33 cellular contexts compared by ENCODE assay signal in the genomic region with DNA sequence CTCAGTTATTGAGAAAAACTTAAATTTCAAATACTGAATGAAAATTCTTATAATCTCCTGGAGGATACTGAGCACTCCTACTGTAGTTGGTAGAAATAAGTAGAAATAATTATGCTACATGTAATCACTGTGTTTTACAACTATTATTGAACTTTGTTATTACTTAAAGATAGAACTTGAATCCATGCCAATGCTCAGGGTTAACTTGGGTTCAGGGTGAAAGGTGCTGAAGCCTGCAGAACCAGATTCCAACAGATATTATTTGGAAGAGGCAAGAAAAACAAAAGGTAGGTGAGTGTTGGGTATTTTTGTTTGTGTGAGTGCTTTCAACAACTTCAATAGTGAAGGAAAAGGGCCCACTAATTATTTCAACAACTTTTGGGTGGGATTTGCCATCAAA. TPM values are rescaled to one million over a fixed set of nuclear protein-coding genes. Genes with fewer than 3 reads are reported as not detected.
"Had no signal": no experiment of that assay in that cellular context is flagged by ENCODE, and none has a peak within 500 bp of the region (broad histone marks: within the 10 kb centered on the region; RNA-seq: fewer than 3 reads in every experiment).

No MANE protein-coding gene starts in this region.

- H3K9me3 ChIP-seq: esophagus muscularis mucosa, gastrocnemius medialis, heart left ventricle had no signal

- H3K27ac ChIP-seq: brain microvascular endothelial cell, coronary artery, esophagus muscularis mucosa, foreskin keratinocyte, gastrocnemius medialis, heart left ventricle, WERI-Rb-1 had no signal

- FAIRE-seq: astrocyte, bronchial epithelial cell had no signal

- ATAC-seq: activated CD4-positive, CD25-positive, alpha-beta regulatory T cell treated with anti-CD3 and anti-CD28 coated beads, Interleukin-2, amount 50 U/mL, for 24 hours; activated CD8-positive, alpha-beta T cell treated with anti-CD3 and anti-CD28 coated beads for 36 hours; activated T-cell treated with anti-CD3 and anti-CD28 coated beads, Interleukin-2, amount 50 U/mL, for 4 hours; activated T-helper 17 cell treated with anti-CD3 and anti-CD28 coated beads, Interleukin-2, amount 50 U/mL, for 72 hours; effector memory CD8-positive, alpha-beta T cell; foreskin keratinocyte; gastrocnemius medialis; heart left ventricle; T-helper 17 cell had no signal

- H3K4me3 ChIP-seq: coronary artery, esophagus muscularis mucosa, gastrocnemius medialis, heart left ventricle had no signal

- H3K27me3 ChIP-seq: brain microvascular endothelial cell, esophagus muscularis mucosa, foreskin keratinocyte, gastrocnemius medialis, heart left ventricle had no signal

- DNase-seq: activated B cell treated with CpG ODN at 0.5 μM for 24 hours; activated CD4-positive, alpha-beta T cell treated with anti-CD3 and anti-CD28 coated beads for 48 hours; activated CD4-positive, alpha-beta T cell treated with anti-CD3 and anti-CD28 coated beads, Interleukin-2, amount 50 U/mL, for 1 hour; activated CD4-positive, alpha-beta T cell treated with anti-CD3 and anti-CD28 coated beads, Interleukin-2, amount 50 U/mL, for 48 hours; activated CD8-positive, alpha-beta memory T cell treated with anti-CD3 and anti-CD28 coated beads for 24 hours; activated CD8-positive, alpha-beta T cell treated with anti-CD3 and anti-CD28 coated beads for 36 hours; activated effector memory CD4-positive, alpha-beta T cell treated with Interleukin-2 at 50 U/mL for 16 hours; activated gamma-delta T cell treated with Interleukin-2 at 50 U/mL for 16 hours; activated naive CD4-positive, alpha-beta T cell treated with anti-CD3 and anti-CD28 coated beads, Interleukin-2, amount 50 U/mL, for 16 hours; activated naive CD4-positive, alpha-beta T cell treated with Interleukin-2 at 50 U/mL for 16 hours; activated T-cell treated with anti-CD3 and anti-CD28 coated beads, Interleukin-2, amount 50 U/mL, for 4 hours; amniotic stem cell; anterior cingulate cortex; brain microvascular endothelial cell; dermis blood vessel endothelial cell; effector CD4-positive, alpha-beta T cell; effector memory CD8-positive, alpha-beta T cell; erythroblast; foreskin keratinocyte; gastrocnemius medialis; glutamatergic neuron; heart left ventricle; T-helper 17 cell; T1000; WERI-Rb-1 had no signal

- H3K4me1 ChIP-seq: gastrocnemius medialis had no signal

RNA-seq across cellular contexts. Expression of gene C2orf80, which starts 54.6 kb away (rescaled TPM):
- total RNA-seq: activated B cell treated with CpG ODN at 0.5 μM for 24 hours; activated CD8-positive, alpha-beta T cell treated with anti-CD3 and anti-CD28 coated beads for 36 hours; activated T-cell treated with anti-CD3 and anti-CD28 coated beads, Interleukin-2, amount 50 U/mL, for 4 hours; activated T-helper 17 cell treated with anti-CD3 and anti-CD28 coated beads, Interleukin-2, amount 50 U/mL, for 72 hours; astrocyte; bronchial epithelial cell; cardiac septum; dermis blood vessel endothelial cell; esophagus muscularis mucosa; foreskin keratinocyte; gastrocnemius medialis; heart left ventricle; T-helper 17 cell had no signal
- polyA plus RNA-seq: adipose tissue, foreskin keratinocyte, heart left ventricle had no signal
